Comparison of ENCODE assay signal across 9 cellular contexts in genomic region chr4:74189331-74190043, GRCh38. TPM values are rescaled to one million over a fixed set of nuclear protein-coding genes. Genes with fewer than 3 reads are reported as not detected.
DNase-seq lines count a peak whose midpoint lies in the region; ATAC-seq and TF ChIP-seq lines count a peak whose summit lies in the region.
"Had no signal": no experiment of that assay in that cellular context is flagged by ENCODE, and none has a peak within 500 bp of the region (broad histone marks: within the 10 kb centered on the region; RNA-seq: fewer than 3 reads in every experiment).

No MANE protein-coding gene starts in this region.

- no peak overlapping the region for H3K27ac ChIP-seq in hepatocyte
- no peak overlapping the region for H3K27ac ChIP-seq in thyroid gland
- H3K27ac ChIP-seq in suprapubic skin = no peak overlapping the region

- H3K4me3 ChIP-seq in Caco-2 (ENCODE audit: low read depth, low read length) = no peak overlapping the region
- H3K4me3 ChIP-seq in hepatocyte = no peak overlapping the region
- no peak overlapping the region for H3K4me3 ChIP-seq in thyroid gland (replicated peaks in 1 of 3)
- no peak overlapping the region for H3K4me3 ChIP-seq in suprapubic skin

- H3K36me3 Mint-ChIP-seq in Caco-2 (ENCODE audit: insufficient read depth, unreplicated experiment) (no peaks in the 10 kb centered on the region), activated B cell treated with CpG ODN at 0.5 μM for 24 hours (ENCODE audit: low read depth) (no peaks in the 10 kb centered on the region)
- H3K36me3 Mint-ChIP-seq: T-cell had no signal

- no peak overlapping the region for H3K27ac Mint-ChIP-seq in Caco-2 (ENCODE audit: unreplicated experiment)
- no peak overlapping the region for H3K27ac Mint-ChIP-seq in activated B cell treated with CpG ODN at 0.5 μM for 24 hours
- H3K27ac Mint-ChIP-seq: T-cell had no signal

- peak in 1 of 2 experiments; percentile 45 for DNase-seq in Caco-2
- peak; percentile 41 for DNase-seq in NCI-H1436 treated with DMSO at 0.1 percent for 48 hours (lab: John Stamatoyannopoulos, UW)
- no peak for DNase-seq in activated B cell treated with CpG ODN at 0.5 μM for 24 hours
- DNase-seq in hepatocyte (ENCODE audit: low spot score) = peak; percentile 78
- no peak for DNase-seq in thyroid gland
- DNase-seq in suprapubic skin (ENCODE audit: low spot score in 2 of 2) = no peak
- DNase-seq in occipital lobe (lab: John Stamatoyannopoulos, UW) = no peak

- peaks cover 6% of the 10 kb centered on the region; the same call in 1 of the 2 replicates for H3K9me3 ChIP-seq in Caco-2
- no peaks in the 10 kb centered on the region for H3K9me3 ChIP-seq in hepatocyte (ENCODE audit: low read depth)
- H3K9me3 ChIP-seq in thyroid gland = no peaks in the 10 kb centered on the region
- H3K9me3 ChIP-seq in suprapubic skin = no peaks in the 10 kb centered on the region

- H3K9me3 Mint-ChIP-seq in Caco-2 (ENCODE audit: unreplicated experiment) (peaks cover 9% of the 10 kb centered on the region), activated B cell treated with CpG ODN at 0.5 μM for 24 hours (no peaks in the 10 kb centered on the region)
- H3K9me3 Mint-ChIP-seq: T-cell had no signal

- TF ChIP-seq EP300 in suprapubic skin (IDR thresholded peaks at IDR 0.05) = no peak

- H3K27me3 Mint-ChIP-seq in Caco-2 (ENCODE audit: insufficient read depth, unreplicated experiment) (no peaks in the 10 kb centered on the region), activated B cell treated with CpG ODN at 0.5 μM for 24 hours (no peaks in the 10 kb centered on the region)
- H3K27me3 Mint-ChIP-seq: T-cell had no signal

- TF ChIP-seq CTCF in Caco-2 (IDR thresholded peaks at IDR 0.05; ENCODE audit: insufficient read depth in 1 of 2, low read depth in 1 of 2, low read length in 1 of 2, severe bottlenecking in 1 of 2, unreplicated experiment in 1 of 2) (peak; percentile 59 to 64), activated B cell treated with CpG ODN at 0.5 μM for 24 hours (IDR thresholded peaks at IDR 0.05) (no peak), hepatocyte (IDR thresholded peaks at IDR 0.05; ENCODE audit: poor library complexity) (peak; percentile 76), thyroid gland (IDR thresholded peaks at IDR 0.05) (peak in 4 of 6 experiments; percentile 25 to 69 (median 44)), suprapubic skin (IDR thresholded peaks at IDR 0.05) (peak in 1 of 2 donors; percentile 46)

- 62% methylated on average over 2 of the region's 2 CpGs for WGBS in hepatocyte (ENCODE audit: low lambda C conversion rate, missing lambda C conversion rate)
- 81 to 83% methylated on average over 2 of the region's 2 CpGs for WGBS in thyroid gland, 2 donors
- WGBS in suprapubic skin = 72% methylated on average over 2 of the region's 2 CpGs

- no peaks in the 10 kb centered on the region for H3K27me3 ChIP-seq in Caco-2 (replicated peaks; ENCODE audit: control insufficient read depth, insufficient read depth, low read length)
- H3K27me3 ChIP-seq in hepatocyte = no peaks in the 10 kb centered on the region
- no peaks in the 10 kb centered on the region for H3K27me3 ChIP-seq in thyroid gland
- H3K27me3 ChIP-seq in suprapubic skin = no peaks in the 10 kb centered on the region

- no peak overlapping the region for H3K4me3 Mint-ChIP-seq in Caco-2 (ENCODE audit: unreplicated experiment)
- H3K4me3 Mint-ChIP-seq in activated B cell treated with CpG ODN at 0.5 μM for 24 hours = no peak overlapping the region
- H3K4me3 Mint-ChIP-seq: T-cell had no signal

- TF ChIP-seq POLR2A in thyroid gland (IDR thresholded peaks at IDR 0.05) = no peak
- no peak for TF ChIP-seq POLR2A in suprapubic skin (IDR thresholded peaks at IDR 0.05)

- POLR2A ChIA-PET in Caco-2 (lab: Charles Lee) (interaction anchor here (0.6 kb wide), 1 partner anchor 380 kb away, joined by 6 read pairs; no protein-coding TSS in a partner anchor), activated B cell treated with CpG ODN at 0.5 μM for 24 hours (lab: Charles Lee) (interaction anchor here (0.7 kb wide), 1 partner anchor 255 kb away, joined by 3 read pairs; the partner anchor contains the start of gene AREG)

- no peaks in the 10 kb centered on the region for H3K9me2 ChIP-seq in hepatocyte (replicated peaks; ENCODE audit: insufficient read depth)

- CTCF ChIA-PET in Caco-2 (lab: Charles Lee) (interaction anchor here (0.7 to 2.6 kb wide), 8 partner anchors 37 to 483 kb away, joined by 3 to 13 read pairs (median 4); no protein-coding TSS in a partner anchor), activated B cell treated with CpG ODN at 0.5 μM for 24 hours (lab: Charles Lee) (interaction anchor here (0.6 to 3.2 kb wide), 21 partner anchors 9 to 486 kb away, joined by 3 to 16 read pairs (median 4); no protein-coding TSS in a partner anchor)

- H3K79me2 ChIP-seq in hepatocyte = no peaks in the 10 kb centered on the region

- H3K4me2 ChIP-seq in hepatocyte = no peak overlapping the region

- BruUV-seq in Caco-2 (replicated peaks; lab: Mats Ljungman, UMichigan) = no TSS peak

- H3K4me1 Mint-ChIP-seq in Caco-2 (ENCODE audit: low read depth, unreplicated experiment) = no peaks in the 10 kb centered on the region
- no peaks in the 10 kb centered on the region for H3K4me1 Mint-ChIP-seq in activated B cell treated with CpG ODN at 0.5 μM for 24 hours
- H3K4me1 Mint-ChIP-seq: T-cell had no signal

- H2AFZ ChIP-seq in hepatocyte = no peak overlapping the region

- H4K20me1 ChIP-seq in hepatocyte (ENCODE audit: insufficient read depth, poor library complexity, severe bottlenecking) = no peaks in the 10 kb centered on the region

- intact Hi-C loops in Caco-2 (cut with micrococcal nuclease; ENCODE audit: unreplicated experiment) (loop anchor here (1.0 to 5.0 kb wide), 4 partner anchors 39 to 483 kb away; no protein-coding TSS in a partner anchor), activated B cell treated with CpG ODN at 0.5 μM for 24 hours (cut with micrococcal nuclease) (loop anchor here (1.0 to 2.0 kb wide), 6 partner anchors 39 to 486 kb away; no protein-coding TSS in a partner anchor), thyroid gland (cut with DNase I) (no loop called here)

- H3K36me3 ChIP-seq in Caco-2 (ENCODE audit: control insufficient read depth, insufficient read depth, low read length) = no peaks in the 10 kb centered on the region
- H3K36me3 ChIP-seq in hepatocyte (replicated peaks; ENCODE audit: insufficient read depth, low read depth) = no peaks in the 10 kb centered on the region
- no peaks in the 10 kb centered on the region for H3K36me3 ChIP-seq in thyroid gland
- no peaks in the 10 kb centered on the region for H3K36me3 ChIP-seq in suprapubic skin

- ATAC-seq in GM19395 (IDR thresholded peaks at IDR 0.05; ENCODE audit: unreplicated experiment) (peak; percentile 76), activated B cell treated with CpG ODN at 0.5 μM for 24 hours (ENCODE audit: low read depth) (peak; percentile 56)

- H3K4me1 ChIP-seq in Caco-2 (no peaks in the 10 kb centered on the region; the same call in 1 of the 2 replicates), hepatocyte (ENCODE audit: insufficient read depth) (no peaks in the 10 kb centered on the region), thyroid gland (no peaks in the 10 kb centered on the region), suprapubic skin (no peaks in the 10 kb centered on the region)

RNA-seq across cellular contexts. Expression of gene MTHFD2L, which starts 31.6 kb away (rescaled TPM):
- total RNA-seq in Caco-2 (2022) (11.0 and 11.6 TPM in 2 replicates), activated B cell treated with CpG ODN at 0.5 μM for 24 hours (12.0 and 14.3 TPM in 2 replicates), hepatocyte (29.4 and 32.0 TPM in 2 replicates), thyroid gland (10 to 100 TPM; 22.3 to 30.8 (median 27.0) TPM), suprapubic skin (10 to 100 TPM; 13.1 to 22.9 (median 15.3) TPM), occipital lobe (48.0 TPM)
- polyA plus RNA-seq in hepatocyte = 20.0 and 26.3 TPM in 2 replicates

Comparison
In these comparisons a context has a peak if more than half of its experiments do, and no peak if none do; other contexts are left out.
1. DNase-seq: peak in NCI-H1436 treated with DMSO at 0.1 percent for 48 hours (single experiment) and hepatocyte (single experiment); none in activated B cell treated with CpG ODN at 0.5 μM for 24 hours (single experiment), thyroid gland (0 of 2), suprapubic skin (0 of 2) and occipital lobe (single experiment).